ENCODE assay signal across 1 cellular context in the genomic region with DNA sequence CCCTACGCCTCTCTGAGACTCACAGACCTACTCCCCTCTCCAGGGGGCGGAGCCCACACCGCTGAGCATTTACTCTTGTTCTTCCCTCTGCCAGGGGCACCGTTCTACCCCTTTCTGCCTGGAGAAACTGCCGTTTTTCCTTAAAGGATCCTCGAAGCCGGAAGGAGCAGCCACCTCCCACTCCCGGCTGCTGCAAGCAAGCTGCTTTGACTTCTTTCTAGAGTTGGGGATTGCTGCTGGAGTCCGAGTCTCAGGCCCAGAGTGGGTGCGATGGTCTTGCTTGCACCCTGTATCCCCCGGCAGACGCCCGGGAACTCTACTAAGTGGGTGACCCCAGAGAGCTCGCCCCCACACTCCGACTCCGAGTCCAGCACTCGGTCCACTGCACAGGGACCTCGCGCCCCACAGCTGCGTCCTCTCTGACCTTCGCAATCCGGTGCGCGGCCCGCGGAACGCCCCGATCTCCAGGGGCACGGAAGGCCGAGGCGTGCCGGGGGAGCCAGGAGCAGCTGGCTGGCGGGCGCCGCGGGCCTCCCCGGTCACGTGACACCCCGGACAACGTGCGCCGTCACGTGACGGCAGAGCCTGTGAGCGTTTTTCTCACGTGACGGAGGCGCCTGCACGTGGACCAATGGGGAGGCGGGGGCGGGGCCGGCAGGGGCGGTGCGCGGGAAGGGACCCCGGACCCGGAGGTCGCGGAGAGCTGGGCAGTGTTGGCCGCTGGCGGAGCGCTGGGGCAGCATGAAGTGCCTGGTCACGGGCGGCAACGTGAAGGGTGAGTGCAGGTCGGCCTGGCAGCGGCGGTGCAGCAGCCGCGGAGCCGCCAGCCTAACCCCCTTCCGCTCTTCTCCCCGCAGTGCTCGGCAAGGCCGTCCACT.
TF ChIP-seq lines count a peak whose summit lies in the region.

RAD9A (plus strand) TSS at position 683 of the 878 bp plus-strand sequence; CDS start at position 742, 59 bp downstream.

TF ChIP-seq in WTC11, 78 proteins besides CTCF, POLR2A, EP300 and RAD21 (continued from another document and continues in another):
- TF ChIP-seq, protein P1, sequence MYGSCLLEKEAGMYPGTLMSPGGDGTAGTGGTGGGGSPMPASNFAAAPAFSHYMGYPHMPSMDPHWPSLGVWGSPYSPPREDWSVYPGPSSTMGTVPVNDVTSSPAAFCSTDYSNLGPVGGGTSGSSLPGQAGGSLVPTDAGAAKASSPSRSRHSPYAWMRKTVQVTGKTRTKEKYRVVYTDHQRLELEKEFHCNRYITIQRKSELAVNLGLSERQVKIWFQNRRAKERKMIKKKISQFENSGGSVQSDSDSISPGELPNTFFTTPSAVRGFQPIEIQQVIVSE (CRISPR knock-in tag; IDR thresholded peaks at IDR 0.05; ENCODE audit: borderline replicate concordance): no peak
- TF ChIP-seq NR3C1 (CRISPR knock-in tag; conservative IDR thresholded peaks at IDR 0.05; ENCODE audit: low read depth) (no peak), RORB (CRISPR knock-in tag; IDR thresholded peaks at IDR 0.05) (no peak), NFATC4 (CRISPR knock-in tag; IDR thresholded peaks at IDR 0.05) (no peak), GTF2I (CRISPR knock-in tag; conservative IDR thresholded peaks at IDR 0.05) (no peak), CREB1 (CRISPR knock-in tag; IDR thresholded peaks at IDR 0.05) (peak; percentile 69; the same call in 1 of the 2 replicates), ZNF317 (CRISPR knock-in tag; IDR thresholded peaks at IDR 0.05; ENCODE audit: borderline replicate concordance, low read depth) (0 out of 2 replicates have a peak, but pooled peaks have one; percentile 32), ERG (CRISPR knock-in tag; IDR thresholded peaks at IDR 0.05) (no peak), ZNF219 (CRISPR knock-in tag; IDR thresholded peaks at IDR 0.05; ENCODE audit: borderline replicate concordance) (no peak), E2F1 (CRISPR knock-in tag; IDR thresholded peaks at IDR 0.05) (peak; percentile 94), HMGA2 (CRISPR knock-in tag; IDR thresholded peaks at IDR 0.05) (no peak), HMGXB4 (CRISPR knock-in tag; IDR thresholded peaks at IDR 0.05) (no peak; the same call in 1 of the 2 replicates), ZNF671 (CRISPR knock-in tag; IDR thresholded peaks at IDR 0.05) (no peak), GRHL2 (CRISPR knock-in tag; IDR thresholded peaks at IDR 0.05; ENCODE audit: insufficient replicate concordance, severe bottlenecking) (no peak), ZNF396 (CRISPR knock-in tag; IDR thresholded peaks at IDR 0.05; ENCODE audit: borderline replicate concordance) (no peak), OVOL2 (CRISPR knock-in tag; IDR thresholded peaks at IDR 0.05; ENCODE audit: borderline replicate concordance) (no peak), TCF7 (CRISPR knock-in tag; IDR thresholded peaks at IDR 0.05; ENCODE audit: low read depth) (0 out of 2 replicates have a peak, but pooled peaks have one; percentile 39), FOXP1 (CRISPR knock-in tag; IDR thresholded peaks at IDR 0.05; ENCODE audit: borderline replicate concordance) (peak; percentile 94), ATF1 (CRISPR knock-in tag; IDR thresholded peaks at IDR 0.05) (no peak), ESRRA (CRISPR knock-in tag; IDR thresholded peaks at IDR 0.05; ENCODE audit: borderline replicate concordance) (peak; percentile 94), JUN (CRISPR knock-in tag; IDR thresholded peaks at IDR 0.05) (peak; percentile 81), STAT6 (CRISPR knock-in tag; conservative IDR thresholded peaks at IDR 0.05; ENCODE audit: low read depth) (no peak), ZBTB21 (CRISPR knock-in tag; IDR thresholded peaks at IDR 0.05; ENCODE audit: borderline replicate concordance) (peak; percentile 92), EMX1 (CRISPR knock-in tag; IDR thresholded peaks at IDR 0.05) (no peak), SP1 (CRISPR knock-in tag; conservative IDR thresholded peaks at IDR 0.05) (peak; percentile 94), FOXK1 (CRISPR knock-in tag; IDR thresholded peaks at IDR 0.05) (peak; percentile 97), TP53 (CRISPR knock-in tag; IDR thresholded peaks at IDR 0.05) (peak; percentile 89; the same call in 1 of the 2 replicates), NR1H2 (CRISPR knock-in tag; IDR thresholded peaks at IDR 0.05) (no peak), ATF2 (CRISPR knock-in tag; IDR thresholded peaks at IDR 0.05; ENCODE audit: borderline replicate concordance, low read depth) (no peak), SOX15 (CRISPR knock-in tag; IDR thresholded peaks at IDR 0.05) (no peak)
- TF ChIP-seq, protein P2, sequence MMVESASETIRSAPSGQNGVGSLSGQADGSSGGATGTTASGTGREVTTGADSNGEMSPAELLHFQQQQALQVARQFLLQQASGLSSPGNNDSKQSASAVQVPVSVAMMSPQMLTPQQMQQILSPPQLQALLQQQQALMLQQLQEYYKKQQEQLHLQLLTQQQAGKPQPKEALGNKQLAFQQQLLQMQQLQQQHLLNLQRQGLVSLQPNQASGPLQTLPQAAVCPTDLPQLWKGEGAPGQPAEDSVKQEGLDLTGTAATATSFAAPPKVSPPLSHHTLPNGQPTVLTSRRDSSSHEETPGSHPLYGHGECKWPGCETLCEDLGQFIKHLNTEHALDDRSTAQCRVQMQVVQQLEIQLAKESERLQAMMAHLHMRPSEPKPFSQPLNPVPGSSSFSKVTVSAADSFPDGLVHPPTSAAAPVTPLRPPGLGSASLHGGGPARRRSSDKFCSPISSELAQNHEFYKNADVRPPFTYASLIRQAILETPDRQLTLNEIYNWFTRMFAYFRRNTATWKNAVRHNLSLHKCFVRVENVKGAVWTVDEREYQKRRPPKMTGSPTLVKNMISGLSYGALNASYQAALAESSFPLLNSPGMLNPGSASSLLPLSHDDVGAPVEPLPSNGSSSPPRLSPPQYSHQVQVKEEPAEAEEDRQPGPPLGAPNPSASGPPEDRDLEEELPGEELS (CRISPR knock-in tag; IDR thresholded peaks at IDR 0.05): peak; percentile 93
- TF ChIP-seq, protein P3, sequence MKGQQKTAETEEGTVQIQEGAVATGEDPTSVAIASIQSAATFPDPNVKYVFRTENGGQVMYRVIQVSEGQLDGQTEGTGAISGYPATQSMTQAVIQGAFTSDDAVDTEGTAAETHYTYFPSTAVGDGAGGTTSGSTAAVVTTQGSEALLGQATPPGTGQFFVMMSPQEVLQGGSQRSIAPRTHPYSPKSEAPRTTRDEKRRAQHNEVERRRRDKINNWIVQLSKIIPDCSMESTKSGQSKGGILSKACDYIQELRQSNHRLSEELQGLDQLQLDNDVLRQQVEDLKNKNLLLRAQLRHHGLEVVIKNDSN (CRISPR knock-in tag; IDR thresholded peaks at IDR 0.05): peak; percentile 100
- TF ChIP-seq, protein P4, sequence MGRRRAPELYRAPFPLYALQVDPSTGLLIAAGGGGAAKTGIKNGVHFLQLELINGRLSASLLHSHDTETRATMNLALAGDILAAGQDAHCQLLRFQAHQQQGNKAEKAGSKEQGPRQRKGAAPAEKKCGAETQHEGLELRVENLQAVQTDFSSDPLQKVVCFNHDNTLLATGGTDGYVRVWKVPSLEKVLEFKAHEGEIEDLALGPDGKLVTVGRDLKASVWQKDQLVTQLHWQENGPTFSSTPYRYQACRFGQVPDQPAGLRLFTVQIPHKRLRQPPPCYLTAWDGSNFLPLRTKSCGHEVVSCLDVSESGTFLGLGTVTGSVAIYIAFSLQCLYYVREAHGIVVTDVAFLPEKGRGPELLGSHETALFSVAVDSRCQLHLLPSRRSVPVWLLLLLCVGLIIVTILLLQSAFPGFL (CRISPR knock-in tag; IDR thresholded peaks at IDR 0.05; ENCODE audit: borderline replicate concordance): 0 out of 2 replicates have a peak, but pooled peaks have one; percentile 56
- TF ChIP-seq, protein P5, sequence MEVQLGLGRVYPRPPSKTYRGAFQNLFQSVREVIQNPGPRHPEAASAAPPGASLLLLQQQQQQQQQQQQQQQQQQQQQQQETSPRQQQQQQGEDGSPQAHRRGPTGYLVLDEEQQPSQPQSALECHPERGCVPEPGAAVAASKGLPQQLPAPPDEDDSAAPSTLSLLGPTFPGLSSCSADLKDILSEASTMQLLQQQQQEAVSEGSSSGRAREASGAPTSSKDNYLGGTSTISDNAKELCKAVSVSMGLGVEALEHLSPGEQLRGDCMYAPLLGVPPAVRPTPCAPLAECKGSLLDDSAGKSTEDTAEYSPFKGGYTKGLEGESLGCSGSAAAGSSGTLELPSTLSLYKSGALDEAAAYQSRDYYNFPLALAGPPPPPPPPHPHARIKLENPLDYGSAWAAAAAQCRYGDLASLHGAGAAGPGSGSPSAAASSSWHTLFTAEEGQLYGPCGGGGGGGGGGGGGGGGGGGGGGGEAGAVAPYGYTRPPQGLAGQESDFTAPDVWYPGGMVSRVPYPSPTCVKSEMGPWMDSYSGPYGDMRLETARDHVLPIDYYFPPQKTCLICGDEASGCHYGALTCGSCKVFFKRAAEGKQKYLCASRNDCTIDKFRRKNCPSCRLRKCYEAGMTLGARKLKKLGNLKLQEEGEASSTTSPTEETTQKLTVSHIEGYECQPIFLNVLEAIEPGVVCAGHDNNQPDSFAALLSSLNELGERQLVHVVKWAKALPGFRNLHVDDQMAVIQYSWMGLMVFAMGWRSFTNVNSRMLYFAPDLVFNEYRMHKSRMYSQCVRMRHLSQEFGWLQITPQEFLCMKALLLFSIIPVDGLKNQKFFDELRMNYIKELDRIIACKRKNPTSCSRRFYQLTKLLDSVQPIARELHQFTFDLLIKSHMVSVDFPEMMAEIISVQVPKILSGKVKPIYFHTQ (CRISPR knock-in tag; IDR thresholded peaks at IDR 0.05): no peak
- TF ChIP-seq, protein P6, sequence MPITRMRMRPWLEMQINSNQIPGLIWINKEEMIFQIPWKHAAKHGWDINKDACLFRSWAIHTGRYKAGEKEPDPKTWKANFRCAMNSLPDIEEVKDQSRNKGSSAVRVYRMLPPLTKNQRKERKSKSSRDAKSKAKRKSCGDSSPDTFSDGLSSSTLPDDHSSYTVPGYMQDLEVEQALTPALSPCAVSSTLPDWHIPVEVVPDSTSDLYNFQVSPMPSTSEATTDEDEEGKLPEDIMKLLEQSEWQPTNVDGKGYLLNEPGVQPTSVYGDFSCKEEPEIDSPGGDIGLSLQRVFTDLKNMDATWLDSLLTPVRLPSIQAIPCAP (CRISPR knock-in tag; IDR thresholded peaks at IDR 0.05): peak; percentile 88; the same call in 1 of the 2 replicates
- TF ChIP-seq, protein P7, sequence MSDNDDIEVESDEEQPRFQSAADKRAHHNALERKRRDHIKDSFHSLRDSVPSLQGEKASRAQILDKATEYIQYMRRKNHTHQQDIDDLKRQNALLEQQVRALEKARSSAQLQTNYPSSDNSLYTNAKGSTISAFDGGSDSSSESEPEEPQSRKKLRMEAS (CRISPR knock-in tag; IDR thresholded peaks at IDR 0.05): peak; percentile 98
